ENCODE assay signal across 8 cellular contexts in the genomic region with DNA sequence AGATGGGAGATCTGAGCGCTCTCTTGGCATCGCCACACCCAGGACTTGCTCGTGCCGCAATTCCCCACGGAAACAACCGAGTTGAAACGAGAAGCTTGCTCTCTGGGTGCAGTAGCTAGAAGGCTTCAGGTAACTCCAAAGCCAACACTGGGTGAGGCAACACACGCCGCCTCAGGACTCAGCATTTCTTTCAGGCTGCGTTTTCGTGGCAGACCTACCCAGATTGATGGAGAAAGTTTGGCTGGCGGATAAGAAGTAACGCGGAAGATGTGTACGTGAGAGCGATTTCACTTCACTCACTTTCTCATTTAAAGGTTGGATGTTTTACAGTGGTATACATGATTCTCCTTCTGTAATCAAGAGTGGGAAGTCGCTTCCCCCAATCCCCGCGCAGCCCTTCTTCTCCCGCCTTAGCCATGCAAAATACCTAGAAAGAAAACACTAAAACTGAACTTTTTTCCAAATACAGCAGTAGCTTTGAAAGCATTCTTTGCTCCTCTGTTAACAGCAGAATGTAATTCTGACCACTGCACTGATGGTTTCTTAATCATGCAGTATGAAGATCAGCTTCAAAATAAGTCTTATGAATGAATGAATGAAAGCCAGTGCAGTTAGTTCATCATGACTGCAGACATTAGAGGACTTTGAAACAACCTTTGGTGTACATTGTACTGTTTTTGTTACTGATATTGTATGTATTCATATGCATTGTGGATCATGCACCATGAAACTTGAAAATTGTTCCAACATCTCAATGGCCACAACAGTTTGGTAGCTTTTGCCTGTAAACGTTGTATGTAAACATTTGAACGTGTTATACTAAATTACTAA. TPM values are rescaled to one million over a fixed set of nuclear protein-coding genes. Genes with fewer than 3 reads are reported as not detected.
DNase-seq lines count a peak whose midpoint lies in the region; ATAC-seq and TF ChIP-seq lines count a peak whose summit lies in the region.

No MANE protein-coding gene starts in this region.

- TF ChIP-seq CTCF in GM13976 (IDR thresholded peaks at IDR 0.05; ENCODE audit: borderline replicate concordance, control extremely low read depth, extremely low read depth, insufficient read depth, missing control alignments), result no peak
- no peak; the same call in 1 of the 2 replicates for TF ChIP-seq CTCF in VCaP (conservative IDR thresholded peaks at IDR 0.05)
- no peak for TF ChIP-seq CTCF in mucosa of descending colon (IDR thresholded peaks at IDR 0.05)
- TF ChIP-seq CTCF in upper lobe of left lung (IDR thresholded peaks at IDR 0.05), result no peak

- peaks cover 34 to 42% of the 10 kb centered on the region in 2 donors for H3K4me1 Mint-ChIP-seq in effector memory CD8-positive, alpha-beta T cell (ENCODE audit: low read depth in 2 of 2)

- H3K9me3 ChIP-seq in mucosa of descending colon (no peaks in the 10 kb centered on the region), upper lobe of left lung (no peaks in the 10 kb centered on the region)

- 2 to 3% methylated on average over 20 to 22 of the region's 22 CpGs for WGBS in upper lobe of left lung, 2 donors

- DNase-seq in GM13976 (ENCODE audit: low spot score), result peak; percentile 47
- DNase-seq in KBM-7, result peak; percentile 77
- peak in 1 of 3 experiments; percentile 13 for DNase-seq in effector memory CD8-positive, alpha-beta T cell
- no peak for DNase-seq in mucosa of descending colon
- peak in 1 of 2 donors; percentile 59 for DNase-seq in upper lobe of left lung
- DNase-seq in SHP77 treated with DMSO at 0.1 percent for 48 hours (lab: John Stamatoyannopoulos, UW), result no peak

- peak; percentile 23 for ATAC-seq in GM21825 (IDR thresholded peaks at IDR 0.05; ENCODE audit: unreplicated experiment)
- ATAC-seq in effector memory CD8-positive, alpha-beta T cell (replicated peaks), result no peak
- peak; percentile 35 for ATAC-seq in mucosa of descending colon
- peak; percentile 39 to 65 for ATAC-seq in upper lobe of left lung (ENCODE audit: low FRiP score in 2 of 2)

- peak overlapping the region; percentile 92 to 99 for H3K4me3 Mint-ChIP-seq in effector memory CD8-positive, alpha-beta T cell

- H3K36me3 ChIP-seq in mucosa of descending colon (ENCODE audit: low read depth) (no peaks in the 10 kb centered on the region), upper lobe of left lung (no peaks in the 10 kb centered on the region)

- H3K36me3 Mint-ChIP-seq in effector memory CD8-positive, alpha-beta T cell (ENCODE audit: insufficient read depth), result peaks cover 32% of the 10 kb centered on the region

- no peak for TF ChIP-seq POLR2A in upper lobe of left lung (IDR thresholded peaks at IDR 0.05)

- H3K27ac ChIP-seq in VCaP (peak overlapping the region; percentile 84), upper lobe of left lung (peak overlapping the region; percentile 15 to 88 (median 68))

- in situ Hi-C loops in GM13976 (cut with MboI; ENCODE audit: low sequenced_read_pairs, unreplicated experiment), result loop anchor here (10.0 kb wide), 1 partner anchor 277 kb away; no protein-coding TSS in a partner anchor
- in situ Hi-C loops in KBM-7 (cut with MboI; ENCODE audit: low pct_unique_long_range_greater_than_20kb, low sequenced_read_pairs), result loop anchor here (25.0 kb wide), 1 partner anchor 274 kb away; no protein-coding TSS in a partner anchor

- no peak for TF ChIP-seq EP300 in upper lobe of left lung (IDR thresholded peaks at IDR 0.05)

- no peaks in the 10 kb centered on the region for H3K9me3 Mint-ChIP-seq in effector memory CD8-positive, alpha-beta T cell

- no peaks in the 10 kb centered on the region for H3K27me3 Mint-ChIP-seq in effector memory CD8-positive, alpha-beta T cell

- peak overlapping the region; percentile 93 to 98 for H3K27ac Mint-ChIP-seq in effector memory CD8-positive, alpha-beta T cell

- H3K27me3 ChIP-seq in upper lobe of left lung, result peaks cover 0 to 4% (median 0%) of the 10 kb centered on the region in 4 donors

- intact Hi-C loops in mucosa of descending colon (cut with DNase I, micrococcal nuclease), result loop anchor here (5.0 to 10.0 kb wide), 2 partner anchors 277 to 279 kb away; no protein-coding TSS in a partner anchor

- H3K4me3 ChIP-seq in mucosa of descending colon, result peak overlapping the region; percentile 58
- peak overlapping the region; percentile 55 to 87 (median 66) for H3K4me3 ChIP-seq in upper lobe of left lung

- H3K4me1 ChIP-seq in mucosa of descending colon (ENCODE audit: low read depth), result peaks cover 19% of the 10 kb centered on the region
- peaks cover 15 to 51% (median 33%) of the 10 kb centered on the region in 4 donors for H3K4me1 ChIP-seq in upper lobe of left lung

RNA-seq across cellular contexts. Expression of a gene that starts 1.1 kb away (rescaled TPM):
- total RNA-seq in mucosa of descending colon (10 to 100 TPM; 27.2 to 33.0 (median 28.0) TPM), upper lobe of left lung (10 to 100 TPM; 23.2 to 74.4 (median 38.3) TPM)

Comparison
In these comparisons a context has a peak if more than half of its experiments do, and no peak if none do; other contexts are left out.
1. DNase-seq: peak in GM13976 (single experiment) and KBM-7 (single experiment); none in mucosa of descending colon (0 of 3) and SHP77 treated with DMSO at 0.1 percent for 48 hours (single experiment).